In genomic region chr9:128073260-128073886, GRCh38 we compare ENCODE assay signal across 9 cellular contexts. TPM values are rescaled to one million over a fixed set of nuclear protein-coding genes. Genes with fewer than 3 reads are reported as not detected.
DNase-seq lines count a peak whose midpoint lies in the region; ATAC-seq, FAIRE-seq and TF ChIP-seq lines count a peak whose summit lies in the region.
"Had no signal": no experiment of that assay in that cellular context is flagged by ENCODE, and none has a peak within 500 bp of the region (broad histone marks: within the 10 kb centered on the region; RNA-seq: fewer than 3 reads in every experiment).

No MANE protein-coding gene starts in this region.

- POLR2A ChIA-PET in T-cell (lab: Charles Lee): no interaction called here

- CTCF ChIA-PET in T-cell (lab: Charles Lee): interaction anchor here in 1 of 2 donors (0.6 to 1.4 kb wide), 8 partner anchors 18 to 173 kb away, joined by 3 to 7 read pairs (median 4); no protein-coding TSS in a partner anchor

- H3K4me1 Mint-ChIP-seq in GM23338: peaks cover 38% of the 10 kb centered on the region
- peaks cover 57 to 72% (median 66%) of the 10 kb centered on the region in 3 donors for H3K4me1 Mint-ChIP-seq in T-cell

- no peak overlapping the region for H2AFZ ChIP-seq in GM23338

- H3K9me2 ChIP-seq in GM23338 (ENCODE audit: insufficient read depth): no peaks in the 10 kb centered on the region

- ATAC-seq in GM23338 (no peak), T-cell (replicated peaks in 1 of 4) (no peak), gastroesophageal sphincter (peak; percentile 40), HG03439 (IDR thresholded peaks at IDR 0.05; ENCODE audit: unreplicated experiment) (no peak)

- 56 to 68% methylated on average over 6 of the region's 7 CpGs for WGBS in gastroesophageal sphincter (ENCODE audit: low coverage in 1 of 2), 2 donors
- 61 to 69% (median 66%) methylated on average over 7 of the region's 7 CpGs for WGBS in small intestine, 3 donors

- H4K20me1 ChIP-seq in GM23338 (replicated peaks; ENCODE audit: insufficient read depth): 0 out of 2 replicates have a peak, but pooled peaks cover 5% of the 10 kb centered on the region

- TF ChIP-seq POLR2A in gastroesophageal sphincter (IDR thresholded peaks at IDR 0.05): no peak

- DNase-seq in GM23338 (ENCODE audit: low spot score) (no peak), T-cell (no peak), small intestine (peak; percentile 77), NCI-H748 (lab: John Stamatoyannopoulos, UW; ENCODE audit: unreplicated experiment) (no peak), DMS53 (lab: John Stamatoyannopoulos, UW) (no peak), midbrain (lab: John Stamatoyannopoulos, UW) (no peak)

- H3K79me2 ChIP-seq in GM23338 (replicated peaks; ENCODE audit: insufficient read depth): peaks cover 92% of the 10 kb centered on the region

- no peaks in the 10 kb centered on the region for H3K36me3 ChIP-seq in GM23338 (ENCODE audit: insufficient read depth)
- no peaks in the 10 kb centered on the region for H3K36me3 ChIP-seq in gastroesophageal sphincter
- H3K36me3 ChIP-seq in small intestine (ENCODE audit: control insufficient read depth in 2 of 2, insufficient read depth in 2 of 2, low read length in 2 of 2): no peaks in the 10 kb centered on the region

- H3K4me3 Mint-ChIP-seq in GM23338: no peak overlapping the region
- H3K4me3 Mint-ChIP-seq in T-cell: peak overlapping the region in 1 of 3 donors; percentile 54

- TF ChIP-seq CTCF in GM23338 (conservative IDR thresholded peaks at IDR 0.05; ENCODE audit: low read depth in 2 of 2): no peak
- no peak for TF ChIP-seq CTCF in gastroesophageal sphincter (IDR thresholded peaks at IDR 0.05)

- H3K4me3 ChIP-seq in GM23338 (no peak overlapping the region), gastroesophageal sphincter (no peak overlapping the region), small intestine (ENCODE audit: low read depth in 1 of 2, low read length in 2 of 2) (no peak overlapping the region)
- H3K4me3 ChIP-seq: lung had no signal

- no peaks in the 10 kb centered on the region for H3K27me3 ChIP-seq in GM23338 (ENCODE audit: insufficient read depth)
- H3K27me3 ChIP-seq in gastroesophageal sphincter: no peaks in the 10 kb centered on the region
- no peaks in the 10 kb centered on the region for H3K27me3 ChIP-seq in small intestine (ENCODE audit: control insufficient read depth in 2 of 2, insufficient read depth in 2 of 2, low read length in 2 of 2)

- H3K27ac ChIP-seq in GM23338 (ENCODE audit: low read depth) (peak overlapping the region; percentile 74; the same call in 1 of the 2 replicates), gastroesophageal sphincter (peak overlapping the region; percentile 82 to 99 (median 88)), small intestine (ENCODE audit: low read depth in 1 of 2, low read length in 1 of 2) (peak overlapping the region; percentile 81 to 95)

- H3K27me3 Mint-ChIP-seq in GM23338 (ENCODE audit: insufficient read depth, low read depth, poor library complexity): peaks cover 5% of the 10 kb centered on the region
- H3K27me3 Mint-ChIP-seq in T-cell: no peaks in the 10 kb centered on the region

- H3K9me3 Mint-ChIP-seq in GM23338: no peaks in the 10 kb centered on the region
- H3K9me3 Mint-ChIP-seq in T-cell: no peaks in the 10 kb centered on the region

- H3K27ac Mint-ChIP-seq in GM23338: no peak overlapping the region; the same call in 1 of the 2 replicates
- H3K27ac Mint-ChIP-seq in T-cell: peak overlapping the region; percentile 95 to 96

- no peak for FAIRE-seq in small intestine (lab: Jason Lieb, UNC)

- H3K4me2 ChIP-seq in GM23338: no peak overlapping the region

- H3K9me3 ChIP-seq in gastroesophageal sphincter (no peaks in the 10 kb centered on the region), small intestine (ENCODE audit: control insufficient read depth, low read depth) (no peaks in the 10 kb centered on the region)

- H3F3A ChIP-seq in GM23338 (replicated peaks; ENCODE audit: low read depth): peaks cover 7% of the 10 kb centered on the region; the same call in 1 of the 2 replicates

- H3K4me1 ChIP-seq in GM23338 (ENCODE audit: insufficient read depth) (peaks cover 27% of the 10 kb centered on the region), gastroesophageal sphincter (peaks cover 0 to 89% (median 29%) of the 10 kb centered on the region in 3 donors), small intestine (ENCODE audit: control insufficient read depth in 2 of 2, insufficient read depth in 1 of 2, low read depth in 1 of 2, low read length in 1 of 2) (peaks cover 7 to 28% of the 10 kb centered on the region in 2 donors)

- TF ChIP-seq EP300 in gastroesophageal sphincter (IDR thresholded peaks at IDR 0.05): no peak

- H3K36me3 Mint-ChIP-seq in GM23338 (ENCODE audit: low read depth): peaks cover 5% of the 10 kb centered on the region; the same call in 2 of the 3 replicates
- H3K36me3 Mint-ChIP-seq in T-cell: peaks cover 8% of the 10 kb centered on the region

TF ChIP-seq in GM23338, 12 proteins besides CTCF, POLR2A, EP300 and RAD21:
- TF ChIP-seq ZNF331 (CRISPR knock-in tag; IDR thresholded peaks at IDR 0.05; ENCODE audit: low read depth) (no peak), EZH2 (IDR thresholded peaks at IDR 0.05; ENCODE audit: low read depth, unreplicated experiment) (no peak), NANOG (IDR thresholded peaks at IDR 0.05; ENCODE audit: borderline replicate concordance) (no peak), REST (IDR thresholded peaks at IDR 0.05; ENCODE audit: unreplicated experiment) (no peak), CREB1 (CRISPR knock-in tag; IDR thresholded peaks at IDR 0.05; ENCODE audit: low read depth) (no peak), POLR2AphosphoS5 (IDR thresholded peaks at IDR 0.05; ENCODE audit: low read depth) (no peak), EZH2phosphoT487 (IDR thresholded peaks at IDR 0.05; ENCODE audit: unreplicated experiment) (no peak), ZNF114 (CRISPR knock-in tag; IDR thresholded peaks at IDR 0.05) (no peak), ETS1 (IDR thresholded peaks at IDR 0.05) (no peak), STAT1 (IDR thresholded peaks at IDR 0.05; ENCODE audit: unreplicated experiment) (no peak), JUNB (IDR thresholded peaks at IDR 0.05; ENCODE audit: unreplicated experiment) (no peak)

RNA-seq across cellular contexts. Expression of gene SLC25A25, which starts 5.3 kb away (rescaled TPM):
- 21.2 and 27.0 TPM in 2 replicates for total RNA-seq in GM23338 (2014; rRNA removed; shearing (Covaris generic))
- polyA plus RNA-seq in GM23338 (2016; fragmentation: Nextera tagmentation; extraction: Ambion mirVana) (6.1 and 7.1 TPM in 2 replicates), small intestine (10 to 100 TPM; 15.5 to 26.2 (median 23.5) TPM)
- total RNA-seq in T-cell (10 to 100 TPM; 11.8 to 21.0 (median 17.3) TPM), gastroesophageal sphincter (10 to 100 TPM; 16.1 to 64.1 (median 18.3) TPM)

RNA-seq across cellular contexts. Expression of gene NAIF1, which starts 6.3 kb away (rescaled TPM):
- 5.5 and 6.7 TPM in 2 replicates for total RNA-seq in GM23338 (2014; rRNA removed; shearing (Covaris generic))
- polyA plus RNA-seq in GM23338 (2016; fragmentation: Nextera tagmentation; extraction: Ambion mirVana) (4.0 and 4.9 TPM in 2 replicates), small intestine (1 to 10 TPM; 8.1 to 10.0 (median 9.2) TPM)
- total RNA-seq in T-cell (10 to 100 TPM; 11.6 to 14.9 (median 13.8) TPM), gastroesophageal sphincter (10 to 100 TPM in 1 of 4 donors, 1 to 10 TPM in 3; 5.3 to 11.4 (median 8.6) TPM)

RNA-seq across cellular contexts. Expression of gene PTGES2, which starts 54.2 kb away (rescaled TPM):
- total RNA-seq in GM23338 (2014; rRNA removed; shearing (Covaris generic)): 108 and 124 TPM in 2 replicates
- 56.3 and 59.7 TPM in 2 replicates for polyA plus RNA-seq in GM23338 (2016; fragmentation: Nextera tagmentation; extraction: Ambion mirVana)
- 10 to 100 TPM; 60.2 to 91.7 (median 79.2) TPM for total RNA-seq in T-cell
- 10 to 100 TPM; 46.1 to 85.8 (median 57.5) TPM for total RNA-seq in gastroesophageal sphincter
- polyA plus RNA-seq in small intestine: 10 to 100 TPM; 68.2 to 99.7 (median 83.8) TPM
